ENCODE assay signal across 33 cellular contexts in genomic region chr16:63018581-63019223, GRCh38.
"Had no signal": no experiment of that assay in that cellular context is flagged by ENCODE, and none has a peak within 500 bp of the region (broad histone marks: within the 10 kb centered on the region; RNA-seq: fewer than 3 reads in every experiment).

No MANE protein-coding gene starts in this region.

- H3K27me3 ChIP-seq: adrenal gland, body of pancreas, brain microvascular endothelial cell, breast epithelium had no signal

- H3K27ac ChIP-seq: adrenal gland, body of pancreas, brain microvascular endothelial cell, breast epithelium, VCaP had no signal

- FAIRE-seq: astrocyte, TTC549 had no signal

- ATAC-seq: activated CD8-positive, alpha-beta T cell treated with anti-CD3 and anti-CD28 coated beads for 36 hours; activated naive CD4-positive, alpha-beta T cell treated with anti-CD3 and anti-CD28 coated beads, Interleukin-2, amount 50 U/mL, for 72 hours; activated T-cell treated with anti-CD3 and anti-CD28 coated beads, Interleukin-2, amount 50 U/mL, for 4 hours; activated T-cell treated with anti-CD3 and anti-CD28 coated beads, Interleukin-2, amount 50 U/mL, for 72 hours; activated T-helper 17 cell treated with anti-CD3 and anti-CD28 coated beads, Interleukin-2, amount 50 U/mL, for 72 hours; body of pancreas had no signal

- DNase-seq: activated B cell treated with CpG ODN at 0.5 μM for 24 hours; activated CD4-positive, alpha-beta memory T cell treated with anti-CD3 and anti-CD28 coated beads for 36 hours; activated CD4-positive, alpha-beta T cell treated with anti-CD3 and anti-CD28 coated beads for 4 hours; activated CD4-positive, alpha-beta T cell treated with anti-CD3 and anti-CD28 coated beads, Interleukin-2, amount 10 ng/mL, durations not matched to agents 24 days and 14 days; activated CD4-positive, alpha-beta T cell treated with anti-CD3 and anti-CD28 coated beads, Interleukin-2, amount 50 U/mL, for 1 hour; activated CD4-positive, alpha-beta T cell treated with anti-CD3 and anti-CD28 coated beads, Interleukin-2, amount 50 U/mL, for 4 hours; activated CD4-positive, CD25-positive, alpha-beta regulatory T cell treated with anti-CD3 and anti-CD28 coated beads, Interleukin-2, amount 50 U/mL, for 72 hours; activated CD8-positive, alpha-beta memory T cell treated with anti-CD3 and anti-CD28 coated beads, Interleukin-2, amount 50 U/mL, for 4 hours; activated CD8-positive, alpha-beta T cell treated with anti-CD3 and anti-CD28 coated beads for 36 hours; activated effector memory CD4-positive, alpha-beta T cell treated with anti-CD3 and anti-CD28 coated beads, Interleukin-2, amount 50 U/mL, for 16 hours; activated gamma-delta T cell treated with Interleukin-2 at 50 U/mL for 16 hours; activated naive CD4-positive, alpha-beta T cell; activated naive CD4-positive, alpha-beta T cell treated with anti-CD3 and anti-CD28 coated beads for 36 hours; activated naive CD4-positive, alpha-beta T cell treated with anti-CD3 and anti-CD28 coated beads, Interleukin-2, amount 50 U/mL, for 16 hours; activated naive CD8-positive, alpha-beta T cell treated with anti-CD3 and anti-CD28 coated beads for 36 hours; activated T-cell treated with anti-CD3 and anti-CD28 coated beads for 4 hours; activated T-cell treated with anti-CD3 and anti-CD28 coated beads, Interleukin-2, amount 50 U/mL, for 1 hour; activated T-cell treated with anti-CD3 and anti-CD28 coated beads, Interleukin-2, amount 50 U/mL, for 4 hours; activated T-cell treated with anti-CD3 and anti-CD28 coated beads, Interleukin-2, amount 50 U/mL, for 72 hours; adrenal gland; amniotic stem cell; aorta; body of pancreas; brain microvascular endothelial cell; central memory CD4-positive, alpha-beta T cell; T-helper 2 cell; T-helper 9 cell had no signal

- H3K9me3 ChIP-seq: adrenal gland, body of pancreas had no signal

- H3K36me3 ChIP-seq: adrenal gland, brain microvascular endothelial cell, breast epithelium had no signal

- H3K4me3 ChIP-seq: adrenal gland, body of pancreas, breast epithelium had no signal

- H3K4me1 ChIP-seq: adrenal gland, body of pancreas, breast epithelium had no signal
